ENCODE assay signal across 17 cellular contexts in the genomic region with DNA sequence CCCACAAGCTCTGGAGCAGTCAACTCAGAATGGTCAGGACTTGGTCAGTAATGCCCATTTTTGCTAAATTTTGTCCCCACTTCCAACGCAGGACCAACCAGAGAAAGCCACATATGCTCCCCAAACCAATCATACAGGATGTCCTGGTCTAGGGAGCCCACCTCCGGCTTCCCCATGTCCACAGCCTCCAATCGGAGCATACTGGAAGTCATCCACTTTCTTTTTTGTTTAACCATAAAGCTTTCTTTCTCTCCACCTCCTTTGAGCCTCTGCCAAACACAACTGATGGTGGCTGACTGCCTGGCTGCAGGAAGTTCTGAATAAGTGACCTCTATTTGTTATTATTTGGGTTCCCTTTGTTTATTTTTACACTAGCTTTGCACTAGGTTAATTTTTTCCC.
DNase-seq lines count a peak whose midpoint lies in the region; ATAC-seq and TF ChIP-seq lines count a peak whose summit lies in the region.
"Had no signal": no experiment of that assay in that cellular context is flagged by ENCODE, and none has a peak within 500 bp of the region (broad histone marks: within the 10 kb centered on the region; RNA-seq: fewer than 3 reads in every experiment).

No MANE protein-coding gene starts in this region.

- ATAC-seq in GM21390 (IDR thresholded peaks at IDR 0.05; ENCODE audit: unreplicated experiment) = no peak
- ATAC-seq: left colon had no signal

- H3K4me2 ChIP-seq in trophoblast cell (ENCODE audit: low read length) = no peak overlapping the region
- H3K4me2 ChIP-seq: smooth muscle cell had no signal

- H3K79me1 ChIP-seq in trophoblast cell (ENCODE audit: low read length) = peaks cover 34% of the 10 kb centered on the region

- H3K36me3 ChIP-seq in SJSA1 (no peaks in the 10 kb centered on the region), trophoblast cell (ENCODE audit: control insufficient read depth in 1 of 2, insufficient read depth in 2 of 2, low read length in 2 of 2) (no peaks in the 10 kb centered on the region)
- H3K36me3 ChIP-seq in effector memory CD4-positive, alpha-beta T cell (ENCODE audit: control insufficient read depth, insufficient read depth, low read length) = no peaks in the 10 kb centered on the region
- H3K36me3 ChIP-seq: BE2C, pancreas had no signal

- H3K4me3 ChIP-seq in SJSA1 (no peak overlapping the region), fibroblast of pulmonary artery (replicated peaks; ENCODE audit: low read depth, low read length) (no peak overlapping the region), trophoblast cell (ENCODE audit: low read depth, low read length) (no peak overlapping the region)
- no peak overlapping the region for H3K4me3 ChIP-seq in effector memory CD4-positive, alpha-beta T cell (ENCODE audit: insufficient read depth, low read depth, low read length, poor library complexity, severe bottlenecking)
- H3K4me3 ChIP-seq: pancreas, smooth muscle cell had no signal

- peaks cover 7% of the 10 kb centered on the region for H3K79me2 ChIP-seq in trophoblast cell (ENCODE audit: control insufficient read depth, insufficient read depth, low read length, poor library complexity)

- peak overlapping the region; percentile 86 for H4K8ac ChIP-seq in trophoblast cell (ENCODE audit: low read depth, low read length)

- H3K4me1 ChIP-seq in SJSA1 (replicated peaks) = peaks cover 46% of the 10 kb centered on the region
- peaks cover 18 to 21% of the 10 kb centered on the region in 2 experiments for H3K4me1 ChIP-seq in trophoblast cell (ENCODE audit: control insufficient read depth in 1 of 2, insufficient read depth in 2 of 2, low read length in 2 of 2)
- no peaks in the 10 kb centered on the region for H3K4me1 ChIP-seq in effector memory CD4-positive, alpha-beta T cell (ENCODE audit: control insufficient read depth, insufficient read depth, low read length, poor library complexity, severe bottlenecking)
- H3K4me1 ChIP-seq: BE2C had no signal

- peak overlapping the region; percentile 92 for H3K14ac ChIP-seq in trophoblast cell (ENCODE audit: low read length)

- peak overlapping the region; percentile 87 for H3K18ac ChIP-seq in trophoblast cell (ENCODE audit: low read length)

- peak overlapping the region; percentile 72 for H3K4ac ChIP-seq in trophoblast cell (ENCODE audit: low read depth, low read length)

- no peaks in the 10 kb centered on the region; the same call in 1 of the 2 replicates for H3K9me3 ChIP-seq in SJSA1 (replicated peaks)
- H3K9me3 ChIP-seq in trophoblast cell (ENCODE audit: insufficient read depth, low read depth, low read length) = no peaks in the 10 kb centered on the region
- H3K9me3 ChIP-seq in effector memory CD4-positive, alpha-beta T cell (ENCODE audit: control insufficient read depth, low read length) = no peaks in the 10 kb centered on the region
- H3K9me3 ChIP-seq: BE2C, pancreas had no signal

- no peak overlapping the region for H2AFZ ChIP-seq in trophoblast cell (ENCODE audit: insufficient read depth, low read length, poor library complexity)

- H3K27me3 ChIP-seq in SJSA1 (replicated peaks) (no peaks in the 10 kb centered on the region), trophoblast cell (ENCODE audit: insufficient read depth, low read length) (no peaks in the 10 kb centered on the region)
- no peaks in the 10 kb centered on the region for H3K27me3 ChIP-seq in effector memory CD4-positive, alpha-beta T cell (replicated peaks; ENCODE audit: control insufficient read depth, insufficient read depth, low read length, poor library complexity, severe bottlenecking)
- H3K27me3 ChIP-seq: BE2C, pancreas had no signal

- H3K9ac ChIP-seq in trophoblast cell (ENCODE audit: low read length) = no peak overlapping the region

- H2BK5ac ChIP-seq in trophoblast cell (ENCODE audit: low read depth, low read length, poor library complexity) = peak overlapping the region; percentile 96

- H3K23ac ChIP-seq in trophoblast cell (ENCODE audit: low read length) = no peak overlapping the region

- DNase-seq in M059J (ENCODE audit: low read depth) = peak; percentile 17
- DNase-seq in SJSA1 (ENCODE audit: low read depth in 1 of 2, low spot score in 2 of 2) = peak; percentile 52 to 66
- peak; percentile 3 for DNase-seq in fibroblast of pulmonary artery (ENCODE audit: low read depth)
- DNase-seq in trophoblast cell = no peak
- DNase-seq in NCI-H446 (lab: John Stamatoyannopoulos, UW) = no peak
- DNase-seq in effector memory CD4-positive, alpha-beta T cell = no peak
- DNase-seq: activated CD4-positive, alpha-beta T cell treated with anti-CD3 and anti-CD28 coated beads, Interleukin-2, amount 10 ng/mL, durations not matched to agents 24 days and 14 days; activated naive CD4-positive, alpha-beta T cell treated with anti-CD3 and anti-CD28 coated beads, Interleukin-2, amount 10 ng/mL, durations not matched to agents 7 days and 5 days; BE2C; effector CD8-positive, alpha-beta T cell; GOT3; left colon; NCI-H1092 treated with DMSO at 0.1 percent for 48 hours; NCI-H82; pancreas had no signal

- H4K91ac ChIP-seq in trophoblast cell (ENCODE audit: low read depth, low read length) = peak overlapping the region; percentile 98

- peak overlapping the region; percentile 67 for H4K12ac ChIP-seq in trophoblast cell (ENCODE audit: low read depth, low read length)

- peak overlapping the region; percentile 93 for H2AK5ac ChIP-seq in trophoblast cell (ENCODE audit: low read length)

- TF ChIP-seq CTCF in fibroblast of pulmonary artery (IDR thresholded peaks at IDR 0.05; ENCODE audit: low read length, missing control alignments) = no peak

- H2BK12ac ChIP-seq in trophoblast cell (ENCODE audit: low read length) = peak overlapping the region; percentile 100

- WGBS in trophoblast cell (ENCODE audit: extremely low coverage, insufficient coverage, insufficient read length) = no CpG with 5 or more reads among the region's 3 CpGs

- peak overlapping the region; percentile 95 for H2BK120ac ChIP-seq in trophoblast cell (ENCODE audit: insufficient read depth, low read length, poor library complexity)

- H3K27ac ChIP-seq in SJSA1 (no peak overlapping the region), trophoblast cell (ENCODE audit: low read depth, low read length) (peak overlapping the region; percentile 85)
- H3K27ac ChIP-seq in effector memory CD4-positive, alpha-beta T cell (ENCODE audit: insufficient read depth, low read length, poor library complexity, severe bottlenecking) = no peak overlapping the region
- H3K27ac ChIP-seq: pancreas had no signal

Comparison
In these comparisons a context has a peak if more than half of its experiments do, and no peak if none do; other contexts are left out.
1. DNase-seq: peak in M059J (single experiment), SJSA1 (2 of 2) and fibroblast of pulmonary artery (single experiment); none in trophoblast cell (0 of 2), NCI-H446 (0 of 2) and effector memory CD4-positive, alpha-beta T cell (0 of 3).